In genomic region chr15:72154316-72154715, GRCh38 we compare ENCODE assay signal across 1 cellular context.
TF ChIP-seq lines count a peak whose summit lies in the region.

No MANE protein-coding gene starts in this region.

TF ChIP-seq in A549, 52 proteins besides CTCF, POLR2A, EP300 and RAD21 (continued from another document):
- no peak for TF ChIP-seq RCOR1 (IDR thresholded peaks at IDR 0.05; ENCODE audit: low read depth, low read length)
